In the genomic region with DNA sequence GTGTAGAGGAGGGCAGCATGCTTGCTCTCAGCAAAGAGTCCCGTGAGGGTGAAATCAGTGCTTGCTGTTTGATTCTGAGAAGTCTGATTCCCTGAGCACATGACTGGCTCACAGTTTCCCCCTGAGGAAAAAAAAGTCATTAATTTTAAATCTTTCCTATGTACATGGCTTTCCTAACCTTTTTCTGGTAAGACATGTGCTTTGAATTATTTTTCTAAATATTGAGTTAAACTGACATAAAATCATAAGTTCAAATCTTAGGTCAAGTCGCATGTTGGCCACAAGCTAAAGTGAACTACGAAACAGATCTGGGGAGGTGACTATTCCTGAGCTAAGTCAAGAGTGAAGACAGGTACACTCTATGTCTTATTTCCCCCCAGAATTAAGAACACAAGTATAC, we compare ENCODE assay signal across 6 cellular contexts. TPM values are rescaled to one million over a fixed set of nuclear protein-coding genes. Genes with fewer than 3 reads are reported as not detected.
"Had no signal": no experiment of that assay in that cellular context is flagged by ENCODE, and none has a peak within 500 bp of the region (broad histone marks: within the 10 kb centered on the region; RNA-seq: fewer than 3 reads in every experiment).

A gene with protein sequence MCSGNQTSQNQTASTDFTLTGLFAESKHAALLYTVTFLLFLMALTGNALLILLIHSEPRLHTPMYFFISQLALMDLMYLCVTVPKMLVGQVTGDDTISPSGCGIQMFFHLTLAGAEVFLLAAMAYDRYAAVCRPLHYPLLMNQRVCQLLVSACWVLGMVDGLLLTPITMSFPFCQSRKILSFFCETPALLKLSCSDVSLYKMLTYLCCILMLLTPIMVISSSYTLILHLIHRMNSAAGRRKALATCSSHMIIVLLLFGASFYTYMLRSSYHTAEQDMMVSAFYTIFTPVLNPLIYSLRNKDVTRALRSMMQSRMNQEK (minus strand): TSS at position 101 of the 400 bp plus-strand sequence. CDS start 0 bp downstream, at position 101.

RNA-seq across cellular contexts. Expression of the gene that starts here (rescaled TPM):
- total RNA-seq: GM23248, GM23338, H4, H7, H9, HFFc6 had no signal
- polyA plus RNA-seq: GM23248, GM23338 had no signal
